25 cellular contexts compared by ENCODE assay signal in the genomic region with DNA sequence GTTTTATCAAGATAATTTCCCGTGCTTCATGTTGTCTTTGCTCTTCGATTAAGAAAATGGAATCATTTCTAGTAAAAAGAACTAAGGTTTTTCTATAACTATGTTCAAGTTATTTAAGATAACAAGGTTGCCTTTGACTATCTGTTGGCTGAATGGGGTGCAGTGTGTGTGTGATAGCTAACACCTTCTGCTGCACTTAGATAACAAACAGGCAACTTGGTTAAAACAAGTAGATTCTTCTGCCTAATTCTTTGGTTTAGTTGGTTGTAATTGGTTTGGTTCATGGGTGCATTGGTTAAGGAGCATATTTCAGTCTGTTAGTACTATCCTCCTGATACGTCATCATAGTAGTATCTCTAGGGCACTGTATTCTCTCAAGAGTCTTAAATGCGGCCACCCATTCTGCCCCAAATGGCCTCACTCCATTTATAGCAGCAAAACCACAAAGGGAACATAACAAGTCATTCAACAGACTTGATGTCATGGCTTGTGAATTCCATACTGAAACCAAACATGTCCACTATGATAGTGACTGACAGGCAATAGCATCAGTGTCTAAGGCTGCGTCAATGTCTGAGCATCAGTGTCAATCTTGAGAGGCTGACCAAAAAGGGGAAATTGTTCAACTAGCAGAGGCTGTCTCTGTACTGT. TPM values are rescaled to one million over a fixed set of nuclear protein-coding genes. Genes with fewer than 3 reads are reported as not detected.
A peak's percentile ranks its signal among the peaks of the same experiment; 100 is the strongest.
DNase-seq lines count a peak whose midpoint lies in the region; ATAC-seq, FAIRE-seq and TF ChIP-seq lines count a peak whose summit lies in the region.
"Had no signal": no experiment of that assay in that cellular context is flagged by ENCODE, and none has a peak within 500 bp of the region (broad histone marks: within the 10 kb centered on the region; RNA-seq: fewer than 3 reads in every experiment).

No MANE protein-coding gene starts in this region.

- H3K27ac ChIP-seq in GM12878 (ENCODE audit: control insufficient read depth, insufficient read depth) (no peak overlapping the region), smooth muscle cell (ENCODE audit: low read depth) (peak overlapping the region; percentile 74)
- H3K27ac ChIP-seq: GM23248, skin epidermis had no signal

- H2AFZ ChIP-seq in GM12878 (ENCODE audit: control insufficient read depth, low read depth, low read length) (no peak overlapping the region), smooth muscle cell (ENCODE audit: low read depth) (no peak overlapping the region)
- H2AFZ ChIP-seq: GM23248 had no signal

- H3K36me3 ChIP-seq in GM12878 (ENCODE audit: control insufficient read depth in 2 of 2, insufficient read depth in 2 of 2, low read length in 1 of 2) (no peaks in the 10 kb centered on the region), smooth muscle cell (ENCODE audit: low read depth) (no peaks in the 10 kb centered on the region)
- H3K36me3 ChIP-seq: heart right ventricle had no signal

- no TSS peak for BruUV-seq in GM12878 (replicated peaks; lab: Mats Ljungman, UMichigan)

- WGBS in GM12878 (ENCODE audit: insufficient coverage, insufficient replicate concordance, low lambda C conversion rate, missing lambda C conversion rate) = 24% methylated on average over 5 of the region's 5 CpGs
- 48% methylated on average over 5 of the region's 5 CpGs for WGBS in smooth muscle cell (ENCODE audit: low lambda C conversion rate)

- H3K9ac ChIP-seq in GM12878 (ENCODE audit: control insufficient read depth, insufficient read depth, low read length) (no peak overlapping the region), smooth muscle cell (ENCODE audit: low read depth) (no peak overlapping the region)
- H3K9ac ChIP-seq: GM23248 had no signal

- H3K27ac Mint-ChIP-seq in activated naive CD4-positive, alpha-beta T cell treated with anti-CD3 and anti-CD28 coated beads for 36 hours = no peak overlapping the region
- H3K27ac Mint-ChIP-seq: activated CD8-positive, alpha-beta memory T cell treated with anti-CD3 and anti-CD28 coated beads, Interleukin-2, amount 10 ng/mL, durations not matched to agents 7 days and 5 days; immature natural killer cell; naive thymus-derived CD8-positive, alpha-beta T cell; progenitor cell of endocrine pancreas had no signal

- H3K27me3 Mint-ChIP-seq in activated naive CD4-positive, alpha-beta T cell treated with anti-CD3 and anti-CD28 coated beads for 36 hours (ENCODE audit: low read depth) = peaks cover 2% of the 10 kb centered on the region
- H3K27me3 Mint-ChIP-seq: progenitor cell of endocrine pancreas had no signal

- intact Hi-C loops in GM12878 (cut with micrococcal nuclease; ENCODE audit: unreplicated experiment) = no loop called here
- intact Hi-C loops in activated naive CD4-positive, alpha-beta T cell treated with anti-CD3 and anti-CD28 coated beads for 36 hours (cut with micrococcal nuclease) = no loop called here

- H3K4me1 Mint-ChIP-seq in activated naive CD4-positive, alpha-beta T cell treated with anti-CD3 and anti-CD28 coated beads for 36 hours (ENCODE audit: low read depth) = no peaks in the 10 kb centered on the region
- H3K4me1 Mint-ChIP-seq: activated CD8-positive, alpha-beta memory T cell treated with anti-CD3 and anti-CD28 coated beads, Interleukin-2, amount 10 ng/mL, durations not matched to agents 7 days and 5 days; immature natural killer cell; naive thymus-derived CD8-positive, alpha-beta T cell had no signal

- SMC1A ChIA-PET in GM12878 (lab: Charles Lee; ENCODE audit: uncharacterized antibody, unreplicated experiment) = no interaction called here

- no peak overlapping the region for H3K4me3 Mint-ChIP-seq in activated naive CD4-positive, alpha-beta T cell treated with anti-CD3 and anti-CD28 coated beads for 36 hours
- H3K4me3 Mint-ChIP-seq: activated CD8-positive, alpha-beta memory T cell treated with anti-CD3 and anti-CD28 coated beads, Interleukin-2, amount 10 ng/mL, durations not matched to agents 7 days and 5 days; immature natural killer cell; naive thymus-derived CD8-positive, alpha-beta T cell had no signal

- no peak overlapping the region for H3K4me2 ChIP-seq in GM12878 (ENCODE audit: control insufficient read depth, insufficient read depth)
- H3K4me2 ChIP-seq in smooth muscle cell = peak overlapping the region; percentile 38

- CTCF ChIA-PET in GM12878 (lab: Yijun Ruan, JAX) = no interaction called here
- CTCF ChIA-PET in activated naive CD4-positive, alpha-beta T cell treated with anti-CD3 and anti-CD28 coated beads for 36 hours (lab: Charles Lee) = no interaction called here

- POLR2A ChIA-PET in GM12878 (lab: Charles Lee) = no interaction called here

- TF ChIP-seq EP300 in GM12878 (IDR thresholded peaks at IDR 0.05; ENCODE audit: borderline replicate concordance in 1 of 2, control insufficient read depth in 1 of 2, low read depth in 2 of 2, low read length in 2 of 2) = no peak

- no peaks in the 10 kb centered on the region for H3K36me3 Mint-ChIP-seq in activated naive CD4-positive, alpha-beta T cell treated with anti-CD3 and anti-CD28 coated beads for 36 hours (ENCODE audit: low read depth)
- H3K36me3 Mint-ChIP-seq: activated CD8-positive, alpha-beta memory T cell treated with anti-CD3 and anti-CD28 coated beads, Interleukin-2, amount 10 ng/mL, durations not matched to agents 7 days and 5 days; immature natural killer cell; naive thymus-derived CD8-positive, alpha-beta T cell had no signal

- no peaks in the 10 kb centered on the region for H3K9me3 Mint-ChIP-seq in activated naive CD4-positive, alpha-beta T cell treated with anti-CD3 and anti-CD28 coated beads for 36 hours
- H3K9me3 Mint-ChIP-seq: immature natural killer cell; naive thymus-derived CD8-positive, alpha-beta T cell had no signal

- no peaks in the 10 kb centered on the region for H3K9me3 ChIP-seq in GM12878 (replicated peaks; ENCODE audit: control insufficient read depth, insufficient read depth, low read length)
- H3K9me3 ChIP-seq in smooth muscle cell (replicated peaks; ENCODE audit: low read depth) = no peaks in the 10 kb centered on the region
- H3K9me3 ChIP-seq: heart right ventricle had no signal

- ATAC-seq in HG02870 (IDR thresholded peaks at IDR 0.05; ENCODE audit: unreplicated experiment) (peak; percentile 80), GM12878 (peak; percentile 79)
- ATAC-seq: activated CD8-positive, alpha-beta memory T cell treated with anti-CD3 and anti-CD28 coated beads, Interleukin-2, amount 10 ng/mL, durations not matched to agents 7 days and 5 days; naive thymus-derived CD8-positive, alpha-beta T cell; Panc1 had no signal

- TF ChIP-seq POLR2A in GM12878 (IDR thresholded peaks at IDR 0.05; ENCODE audit: low read depth, low read length) = no peak

- H3K27me3 ChIP-seq in GM12878 (replicated peaks in 1 of 2; ENCODE audit: control insufficient read depth in 2 of 2, insufficient read depth in 2 of 2, low read length in 1 of 2) (no peaks in the 10 kb centered on the region), smooth muscle cell (ENCODE audit: low read depth) (no peaks in the 10 kb centered on the region)
- H3K27me3 ChIP-seq: heart right ventricle had no signal

- H4K20me1 ChIP-seq in GM12878 (ENCODE audit: control insufficient read depth, insufficient read depth) = no peaks in the 10 kb centered on the region
- no peaks in the 10 kb centered on the region for H4K20me1 ChIP-seq in smooth muscle cell (ENCODE audit: low read depth)

- H3K4me3 ChIP-seq in GM12878 = no peak overlapping the region
- H3K4me3 ChIP-seq in smooth muscle cell = no peak overlapping the region
- H3K4me3 ChIP-seq: GM23248, heart right ventricle, skin epidermis had no signal

- no peak for FAIRE-seq in GM12878 (lab: Jason Lieb, UNC)
- FAIRE-seq: endometrium, GM12892 had no signal

- RAD21 ChIA-PET in GM12878 (lab: Charles Lee; ENCODE audit: unreplicated experiment) = no interaction called here

- TF ChIP-seq CTCF in GM12878 (IDR thresholded peaks at IDR 0.05 in 2 of 3, conservative IDR thresholded peaks at IDR 0.05 in 1 of 3; ENCODE audit: control insufficient read depth in 2 of 3, extremely low read depth in 1 of 3, insufficient read depth in 1 of 3, low read depth in 3 of 3, low read length in 3 of 3) (no peak), smooth muscle cell (IDR thresholded peaks at IDR 0.05; ENCODE audit: borderline replicate concordance, insufficient read depth, poor library complexity, severe bottlenecking) (no peak)

- H3F3A ChIP-seq in smooth muscle cell (ENCODE audit: low read depth) = peaks cover 9% of the 10 kb centered on the region

- H3K79me2 ChIP-seq in GM12878 (ENCODE audit: control insufficient read depth, insufficient read depth, low read length) (no peaks in the 10 kb centered on the region), smooth muscle cell (ENCODE audit: low read depth) (no peaks in the 10 kb centered on the region)

- H3K4me1 ChIP-seq in GM12878 (ENCODE audit: control insufficient read depth, insufficient read depth, low read length) = no peaks in the 10 kb centered on the region
- H3K4me1 ChIP-seq in smooth muscle cell (ENCODE audit: low read depth) = peaks cover 9% of the 10 kb centered on the region

- TF ChIP-seq RAD21 in GM12878 (IDR thresholded peaks at IDR 0.05; ENCODE audit: insufficient read depth, low read depth, low read length) = no peak

- in situ Hi-C loops in GM12878 (cut with MboI) = no loop called here

- DNase-seq in MV-4-11 (lab: John Stamatoyannopoulos, UW) (peak; percentile 73), GM12878 (ENCODE audit: low read depth, low spot score) (no peak), smooth muscle cell (lab: John Stamatoyannopoulos, UW; ENCODE audit: unreplicated experiment) (no peak), SHP77 (lab: John Stamatoyannopoulos, UW) (no peak)
- no peak for DNase-seq in activated CD8-positive, alpha-beta memory T cell treated with anti-CD3 and anti-CD28 coated beads, Interleukin-2, amount 50 U/mL, for 48 hours
- DNase-seq in activated naive CD4-positive, alpha-beta T cell treated with anti-CD3 and anti-CD28 coated beads for 36 hours = no peak
- no peak for DNase-seq in stimulated activated CD4-positive, alpha-beta T cell treated with anti-CD3 and anti-CD28 coated beads, Interleukin-1b, Interleukin-23, amount 100 ng/mL, for 48 hours
- DNase-seq: activated CD4-positive, CD25-positive, alpha-beta regulatory T cell treated with anti-CD3 and anti-CD28 coated beads, Interleukin-2, amount 50 U/mL, for 72 hours; activated CD8-positive, alpha-beta memory T cell treated with anti-CD3 and anti-CD28 coated beads, Interleukin-2, amount 10 ng/mL, durations not matched to agents 7 days and 5 days; activated effector memory CD4-positive, alpha-beta T cell treated with anti-CD3 and anti-CD28 coated beads, Interleukin-2, amount 50 U/mL, for 16 hours; amygdala; GM23248; heart right ventricle; immature natural killer cell; naive thymus-derived CD8-positive, alpha-beta T cell; NCI-H748 treated with DMSO at 0.1 percent for 48 hours; stimulated activated CD4-positive, alpha-beta T cell treated with anti-CD3 and anti-CD28 coated beads, Interleukin-4, amount 100 ng/mL, for 4 hours; T1000 had no signal

RNA-seq across cellular contexts. Expression of gene CCDC3, which starts 55.7 kb away (rescaled TPM):
- not detected in 2 replicates for total RNA-seq in GM12878 (2013; cell fraction: nucleolus; rRNA removed)
- total RNA-seq in GM12878 (2014; rRNA removed) = not detected in 2 replicates
- not detected in 2 replicates for total RNA-seq in GM12878 (2014; rRNA removed; fragmentation: Illumina TruSeq; extraction: Trizol)
- total RNA-seq in GM12878 (2021) = 0.08 and 0.16 TPM in 2 replicates
- not detected for polyA plus RNA-seq in GM12878 (2011; ENCODE audit: low read depth)
- not detected in 2 replicates for polyA plus RNA-seq in GM12878 (2011; rRNA removed)
- polyA plus RNA-seq in GM12878 (2011; cell fraction: cytosol; rRNA removed) = not detected in 2 replicates
- not detected in 2 replicates for polyA plus RNA-seq in GM12878 (2011; cell fraction: nucleus; rRNA removed)
- 0.03 TPM in 1 of 2 replicates, not detected in the other for polyA plus RNA-seq in GM12878 (2012)
- polyA plus RNA-seq in GM12878 (2014; fragmentation: Illumina TruSeq; extraction: Trizol) = not detected in 2 replicates
- polyA plus RNA-seq in GM12878 (2014; fragmentation: Nextera tagmentation; extraction: Ambion mirVana) = not detected
- polyA plus RNA-seq in GM12878 (2014; rRNA removed) = not detected in 2 replicates
- not detected for polyA plus RNA-seq in GM12878 (2016; fragmentation: Nextera tagmentation; extraction: Ambion mirVana)
- polyA minus RNA-seq in GM12878 (2011; rRNA and poly(A)+ RNA removed) = not detected in 2 replicates
- not detected in 2 replicates for polyA minus RNA-seq in GM12878 (2011; cell fraction: cytosol; rRNA and poly(A)+ RNA removed)
- polyA minus RNA-seq in GM12878 (2011; cell fraction: nucleus; rRNA and poly(A)+ RNA removed) = not detected in 2 replicates
- 33.7 and 46.0 TPM in 2 replicates for total RNA-seq in smooth muscle cell
- polyA plus RNA-seq in smooth muscle cell = 39.2 and 51.2 TPM in 2 replicates
- total RNA-seq in activated naive CD4-positive, alpha-beta T cell treated with anti-CD3 and anti-CD28 coated beads for 36 hours = under 1 TPM in 1 of 2 experiments, not detected in 1; 0.14 TPM
- total RNA-seq: G401, GM23248 had no signal
- polyA plus RNA-seq: GM23248; immature natural killer cell; naive thymus-derived CD8-positive, alpha-beta T cell had no signal

Comparison
In these comparisons a context has a peak if more than half of its experiments do, and no peak if none do; other contexts are left out.
1. RNA of gene CCDC3, which starts 55.7 kb away (total RNA-seq): 33.7 to 46.0 TPM in smooth muscle cell; 0.14 TPM in activated naive CD4-positive, alpha-beta T cell treated with anti-CD3 and anti-CD28 coated beads for 36 hours and 0.08 to 0.16 TPM in GM12878; every median in the first group is over 10 times any median in the second.